Comparison of ENCODE assay signal across 9 cellular contexts in the genomic region with DNA sequence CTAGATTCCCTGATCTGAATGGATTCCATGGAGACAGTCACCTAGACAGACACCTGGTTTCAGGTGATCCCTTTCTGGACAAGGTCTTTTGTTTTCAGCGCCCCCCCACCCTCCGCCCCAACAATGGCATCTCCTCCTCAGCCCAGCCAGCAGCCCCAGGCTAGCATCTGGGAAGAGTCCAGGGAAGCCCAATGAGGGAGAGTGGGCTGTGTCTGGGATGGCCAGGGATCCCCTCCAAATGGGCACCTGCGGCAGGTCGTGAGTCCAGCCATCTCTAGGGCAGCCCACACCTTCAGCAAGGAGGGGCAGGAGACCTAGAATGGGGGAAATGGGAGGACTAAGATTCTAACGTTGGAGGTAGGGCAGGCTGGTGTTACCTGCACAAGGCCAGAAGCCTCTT. TPM values are rescaled to one million over a fixed set of nuclear protein-coding genes. Genes with fewer than 3 reads are reported as not detected.
DNase-seq lines count a peak whose midpoint lies in the region; ATAC-seq and TF ChIP-seq lines count a peak whose summit lies in the region.
"Had no signal": no experiment of that assay in that cellular context is flagged by ENCODE, and none has a peak within 500 bp of the region (broad histone marks: within the 10 kb centered on the region; RNA-seq: fewer than 3 reads in every experiment).

No MANE protein-coding gene starts in this region.

- no peak for ATAC-seq in Right ventricle myocardium inferior
- ATAC-seq in gastroesophageal sphincter = no peak
- ATAC-seq in HG03097 (IDR thresholded peaks at IDR 0.05; ENCODE audit: low FRiP score, unreplicated experiment) = no peak
- ATAC-seq in HG02798 (IDR thresholded peaks at IDR 0.05; ENCODE audit: poor library complexity, unreplicated experiment) = no peak
- no peak for ATAC-seq in activated CD4-positive, alpha-beta T cell treated with anti-CD3 and anti-CD28 coated beads for 36 hours
- ATAC-seq: activated CD4-positive, CD25-positive, alpha-beta regulatory T cell treated with anti-CD3 and anti-CD28 coated beads, Interleukin-2, amount 50 U/mL, for 24 hours had no signal

- no peak for TF ChIP-seq POLR2A in gastroesophageal sphincter (IDR thresholded peaks at IDR 0.05)

- H2BK15ac ChIP-seq in neuronal stem cell (ENCODE audit: low read length) = peak overlapping the region; percentile 7

- H4K91ac ChIP-seq in neuronal stem cell (ENCODE audit: low read depth, low read length, poor library complexity) = no peak overlapping the region

- peaks cover 23% of the 10 kb centered on the region for H3K4me1 ChIP-seq in left ventricle myocardium inferior
- peaks cover 0 to 42% (median 15%) of the 10 kb centered on the region in 3 donors for H3K4me1 ChIP-seq in gastroesophageal sphincter
- peaks cover 0 to 2% of the 10 kb centered on the region in 2 donors for H3K4me1 ChIP-seq in neuronal stem cell (ENCODE audit: control insufficient read depth in 2 of 2, insufficient read depth in 1 of 2, low read depth in 1 of 2, low read length in 2 of 2)

- H2AFZ ChIP-seq in neuronal stem cell (ENCODE audit: low read length) = no peak overlapping the region

- no peak overlapping the region for H3K9ac ChIP-seq in neuronal stem cell (ENCODE audit: low read depth, low read length, poor library complexity)

- no peak overlapping the region for H3K4ac ChIP-seq in neuronal stem cell (ENCODE audit: low read length)

- POLR2A ChIA-PET in activated CD4-positive, alpha-beta T cell treated with anti-CD3 and anti-CD28 coated beads for 36 hours (lab: Charles Lee) = no interaction called here

- no peak overlapping the region for H2BK12ac ChIP-seq in neuronal stem cell (ENCODE audit: low read length)

- H3K4me3 ChIP-seq in left ventricle myocardium inferior = peak overlapping the region; percentile 65
- H3K4me3 ChIP-seq in gastroesophageal sphincter = peak overlapping the region in 1 of 2 donors; percentile 65
- H3K4me3 ChIP-seq in neuronal stem cell (ENCODE audit: low read length in 2 of 2) = no peak overlapping the region

- H3K9me3 ChIP-seq in left ventricle myocardium inferior (replicated peaks) = no peaks in the 10 kb centered on the region
- H3K9me3 ChIP-seq in gastroesophageal sphincter = no peaks in the 10 kb centered on the region
- H3K9me3 ChIP-seq in neuronal stem cell (replicated peaks in 1 of 2; ENCODE audit: control insufficient read depth in 2 of 2, insufficient read depth in 1 of 2, low read depth in 1 of 2, low read length in 2 of 2) = no peaks in the 10 kb centered on the region

- peak overlapping the region; percentile 50 for H2AK5ac ChIP-seq in neuronal stem cell (ENCODE audit: low read depth, low read length)

- H3K23ac ChIP-seq in neuronal stem cell (ENCODE audit: low read depth, low read length, poor library complexity) = peak overlapping the region; percentile 25

- no peak for TF ChIP-seq CTCF in left ventricle myocardium inferior (IDR thresholded peaks at IDR 0.05; ENCODE audit: borderline replicate concordance)
- no peak for TF ChIP-seq CTCF in gastroesophageal sphincter (IDR thresholded peaks at IDR 0.05)

- H3K79me1 ChIP-seq in neuronal stem cell (ENCODE audit: low read depth, low read length) = no peaks in the 10 kb centered on the region

- H3K9me3 Mint-ChIP-seq in activated CD4-positive, alpha-beta T cell treated with anti-CD3 and anti-CD28 coated beads for 36 hours (ENCODE audit: low read depth) = no peaks in the 10 kb centered on the region

- H3K14ac ChIP-seq in neuronal stem cell (ENCODE audit: low read length) = no peak overlapping the region

- no peak for TF ChIP-seq EP300 in gastroesophageal sphincter (IDR thresholded peaks at IDR 0.05)

- no peak overlapping the region for H3K27ac Mint-ChIP-seq in activated CD4-positive, alpha-beta T cell treated with anti-CD3 and anti-CD28 coated beads for 36 hours

- no peak overlapping the region for H3K18ac ChIP-seq in neuronal stem cell (ENCODE audit: low read length)

- no peaks in the 10 kb centered on the region for H3K4me1 Mint-ChIP-seq in activated CD4-positive, alpha-beta T cell treated with anti-CD3 and anti-CD28 coated beads for 36 hours

- no CpG with 5 or more reads among the region's 5 CpGs for WGBS in gastroesophageal sphincter (ENCODE audit: low coverage in 1 of 2), 2 donors
- no CpG with 5 or more reads among the region's 5 CpGs for WGBS in neuronal stem cell (ENCODE audit: extremely low coverage in 2 of 2, insufficient read length in 2 of 2, insufficient replicate concordance in 1 of 2), 2 donors

- CTCF ChIA-PET in activated CD4-positive, alpha-beta T cell treated with anti-CD3 and anti-CD28 coated beads for 36 hours (lab: Charles Lee) = no interaction called here

- H3K4me2 ChIP-seq in neuronal stem cell (ENCODE audit: insufficient read depth, low read length, poor library complexity, severe bottlenecking) = no peak overlapping the region

- DNase-seq in left ventricle myocardium inferior (no peak), Right ventricle myocardium inferior (ENCODE audit: missing footprints) (no peak), neuronal stem cell (ENCODE audit: low spot score) (no peak), OCI-M1 (lab: John Stamatoyannopoulos, UW) (no peak)
- no peak for DNase-seq in activated CD4-positive, alpha-beta T cell treated with anti-CD3 and anti-CD28 coated beads for 36 hours

- peaks cover 89% of the 10 kb centered on the region for H3K27me3 ChIP-seq in left ventricle myocardium inferior (ENCODE audit: low read depth)
- H3K27me3 ChIP-seq in gastroesophageal sphincter = peaks cover 12% of the 10 kb centered on the region
- peaks cover 0 to 57% (median 21%) of the 10 kb centered on the region in 3 experiments for H3K27me3 ChIP-seq in neuronal stem cell (ENCODE audit: control insufficient read depth in 3 of 3, insufficient read depth in 3 of 3, low read depth in 1 of 3, low read length in 3 of 3)

- H3K27me3 Mint-ChIP-seq in activated CD4-positive, alpha-beta T cell treated with anti-CD3 and anti-CD28 coated beads for 36 hours = peaks cover 37% of the 10 kb centered on the region

- H2BK120ac ChIP-seq in neuronal stem cell (ENCODE audit: low read depth, low read length) = no peak overlapping the region

- no peak overlapping the region for H4K8ac ChIP-seq in neuronal stem cell (ENCODE audit: low read depth, low read length)

- intact Hi-C loops in left ventricle myocardium inferior (cut with micrococcal nuclease) (no loop called here), Right ventricle myocardium inferior (cut with DNase I) (no loop called here)
- intact Hi-C loops in activated CD4-positive, alpha-beta T cell treated with anti-CD3 and anti-CD28 coated beads for 36 hours (cut with DNase I, micrococcal nuclease) = no loop called here

- H3K36me3 ChIP-seq in left ventricle myocardium inferior (no peaks in the 10 kb centered on the region), gastroesophageal sphincter (no peaks in the 10 kb centered on the region), neuronal stem cell (replicated peaks in 1 of 2; ENCODE audit: control insufficient read depth in 2 of 2, insufficient read depth in 2 of 2, low read length in 2 of 2) (no peaks in the 10 kb centered on the region)

- H3K36me3 Mint-ChIP-seq in activated CD4-positive, alpha-beta T cell treated with anti-CD3 and anti-CD28 coated beads for 36 hours (ENCODE audit: low read depth) = no peaks in the 10 kb centered on the region

- H2BK5ac ChIP-seq in neuronal stem cell (ENCODE audit: low read length) = no peak overlapping the region

- no peak overlapping the region for H3K27ac ChIP-seq in left ventricle myocardium inferior (replicated peaks)
- H3K27ac ChIP-seq in gastroesophageal sphincter = peak overlapping the region in 3 of 4 donors; percentile 3 to 74 (median 14)
- H3K27ac ChIP-seq in neuronal stem cell (replicated peaks; ENCODE audit: low read length) = no peak overlapping the region

- no peak overlapping the region for H3K4me3 Mint-ChIP-seq in activated CD4-positive, alpha-beta T cell treated with anti-CD3 and anti-CD28 coated beads for 36 hours

RNA-seq across cellular contexts. Expression of gene SLC24A3, which starts 1.2 kb away (rescaled TPM):
- total RNA-seq in left ventricle myocardium inferior (1.3 TPM), Right ventricle myocardium inferior (1.4 TPM), gastroesophageal sphincter (10 to 100 TPM in 1 of 4 donors, 1 to 10 TPM in 3; 2.7 to 13.5 (median 5.5) TPM)
- 0.28 TPM for polyA plus RNA-seq in neuronal stem cell (2013, experiment 1 of 2)
- 0.28 TPM for polyA plus RNA-seq in neuronal stem cell (2013, experiment 2 of 2)
- total RNA-seq in activated CD4-positive, alpha-beta T cell treated with anti-CD3 and anti-CD28 coated beads for 36 hours = not detected

Comparison
In these comparisons a context has a peak if more than half of its experiments do, and no peak if none do; other contexts are left out.
1. H3K27ac ChIP-seq: peak in gastroesophageal sphincter (3 of 4); none in left ventricle myocardium inferior (single experiment) and neuronal stem cell (single experiment).